In genomic region chr18:49907346-49907929, GRCh38 we compare ENCODE assay signal across 14 cellular contexts.
DNase-seq lines count a peak whose midpoint lies in the region; ATAC-seq and TF ChIP-seq lines count a peak whose summit lies in the region.
"Had no signal": no experiment of that assay in that cellular context is flagged by ENCODE, and none has a peak within 500 bp of the region (broad histone marks: within the 10 kb centered on the region; RNA-seq: fewer than 3 reads in every experiment).

No MANE protein-coding gene starts in this region.

- peaks cover 5% of the 10 kb centered on the region for H3K4me1 Mint-ChIP-seq in activated T-cell treated with anti-CD3 and anti-CD28 coated beads, Interleukin-2, amount 50 U/mL, for 72 hours (ENCODE audit: low read depth)
- H3K4me1 Mint-ChIP-seq: T-cell had no signal

- H2AK9ac ChIP-seq in IMR-90 (replicated peaks; ENCODE audit: low read depth, low read length, poor library complexity): no peak overlapping the region

- H4K8ac ChIP-seq in IMR-90 (ENCODE audit: low read depth in 2 of 2, low read length in 2 of 2): no peak overlapping the region

- DNase-seq in IMR-90: no peak
- peak; percentile 11 for DNase-seq in NCI-H2171 (lab: John Stamatoyannopoulos, UW)
- DNase-seq in erythroblast (lab: John Stamatoyannopoulos, UW): peak; percentile 12 to 48
- DNase-seq in renal cortical epithelial cell (ENCODE audit: low read depth): peak; percentile 26
- DNase-seq in activated CD4-positive, CD25-positive, alpha-beta regulatory T cell (lab: John Stamatoyannopoulos, UW): no peak
- no peak for DNase-seq in activated T-cell treated with anti-CD3 and anti-CD28 coated beads, Interleukin-2, amount 50 U/mL, for 72 hours
- DNase-seq: CD4-positive, alpha-beta memory T cell; cortex of kidney; H7; NCI-H226; T-cell had no signal

- 24% methylated on average over 2 of the region's 3 CpGs; no CpG with 5 or more reads in 1 of the 2 experiments for WGBS in IMR-90 (ENCODE audit: extremely low coverage in 2 of 2, insufficient read length in 1 of 2), 2 experiments

- H3K23ac ChIP-seq in IMR-90 (ENCODE audit: low read depth, low read length): no peak overlapping the region

- CTCF ChIA-PET in IMR-90 (lab: Yijun Ruan, JAX): no interaction called here

- POLR2A ChIA-PET in IMR-90 (lab: Charles Lee; ENCODE audit: unreplicated experiment): no interaction called here

- H3K27ac ChIP-seq in IMR-90 (ENCODE audit: insufficient read depth, low read length): no peak overlapping the region
- H3K27ac ChIP-seq: neutrophil had no signal

- dilution Hi-C loops in IMR-90 (cut with HindIII; ENCODE audit: low sequenced_read_pairs, unreplicated experiment): no loop called here

- no peak overlapping the region for H3K14ac ChIP-seq in IMR-90 (replicated peaks; ENCODE audit: low read depth, low read length)

- H2BK20ac ChIP-seq in IMR-90 (ENCODE audit: low read depth, low read length): no peak overlapping the region

- no peak overlapping the region for H3K4me3 ChIP-seq in IMR-90 (ENCODE audit: insufficient read depth, low read depth, low read length)

- no TSS peak for BruUV-seq in IMR-90 (replicated peaks; lab: Mats Ljungman, UMichigan)

- no peaks in the 10 kb centered on the region for H3K36me3 Mint-ChIP-seq in activated T-cell treated with anti-CD3 and anti-CD28 coated beads, Interleukin-2, amount 50 U/mL, for 72 hours (ENCODE audit: insufficient read depth in 2 of 2)
- H3K36me3 Mint-ChIP-seq: CD4-positive, alpha-beta memory T cell; T-cell had no signal

- TF ChIP-seq POLR2A in IMR-90 (IDR thresholded peaks at IDR 0.05; ENCODE audit: low read depth, low read length) (no peak), erythroblast (IDR thresholded peaks at IDR 0.05; ENCODE audit: low read length) (no peak)

- no peak overlapping the region for H3K18ac ChIP-seq in IMR-90 (ENCODE audit: low read depth, low read length)

- H3K56ac ChIP-seq in IMR-90 (ENCODE audit: extremely low read depth, insufficient read depth, low read length): no peak overlapping the region

- intact Hi-C loops in IMR-90 (cut with micrococcal nuclease): no loop called here

- no peak for TF ChIP-seq RAD21 in IMR-90 (IDR thresholded peaks at IDR 0.05; ENCODE audit: low read length)

- H3K79me1 ChIP-seq in IMR-90 (ENCODE audit: low read depth in 1 of 2, low read length in 2 of 2): no peaks in the 10 kb centered on the region

- no peaks in the 10 kb centered on the region for H3K9me3 ChIP-seq in IMR-90 (ENCODE audit: control insufficient read depth, insufficient read depth, low read length)
- H3K9me3 ChIP-seq: neutrophil had no signal

- H3K27me3 Mint-ChIP-seq in activated T-cell treated with anti-CD3 and anti-CD28 coated beads, Interleukin-2, amount 50 U/mL, for 72 hours (ENCODE audit: low read depth): no peaks in the 10 kb centered on the region

- no peak overlapping the region for H2BK5ac ChIP-seq in IMR-90 (ENCODE audit: low read depth, low read length, poor library complexity, severe bottlenecking)

- in situ Hi-C loops in IMR-90 (cut with MboI; ENCODE audit: low sequenced_read_pairs): no loop called here

- TF ChIP-seq CTCF in IMR-90 (conservative IDR thresholded peaks at IDR 0.05; ENCODE audit: low read depth, low read length): no peak

- no peak overlapping the region for H4K91ac ChIP-seq in IMR-90 (ENCODE audit: insufficient read depth, low read depth, low read length)

- H3K4ac ChIP-seq in IMR-90 (ENCODE audit: low read depth, low read length): no peak overlapping the region

- H2AFZ ChIP-seq in IMR-90 (replicated peaks; ENCODE audit: low read length, poor library complexity): no peak overlapping the region

- no peak overlapping the region for H3K9ac ChIP-seq in IMR-90 (ENCODE audit: low read depth, low read length)

- no peak overlapping the region for H2BK120ac ChIP-seq in IMR-90 (ENCODE audit: low read depth, low read length)

- H3K36me3 ChIP-seq in IMR-90 (ENCODE audit: control insufficient read depth, insufficient read depth, low read length): no peaks in the 10 kb centered on the region
- H3K36me3 ChIP-seq: neutrophil had no signal

- no peaks in the 10 kb centered on the region for H4K20me1 ChIP-seq in IMR-90 (ENCODE audit: insufficient read depth, low read length)

- no peaks in the 10 kb centered on the region for H3K4me1 ChIP-seq in IMR-90 (ENCODE audit: control insufficient read depth, insufficient read depth, low read length)

- H3K27ac Mint-ChIP-seq in activated T-cell treated with anti-CD3 and anti-CD28 coated beads, Interleukin-2, amount 50 U/mL, for 72 hours: no peak overlapping the region
- H3K27ac Mint-ChIP-seq: CD4-positive, alpha-beta memory T cell; T-cell had no signal

- ATAC-seq in IMR-90 (ENCODE audit: low read depth): no peak
- no peak for ATAC-seq in activated T-cell treated with anti-CD3 and anti-CD28 coated beads, Interleukin-2, amount 50 U/mL, for 72 hours (replicated peaks in 1 of 2)
- no peak for ATAC-seq in HG02759 (IDR thresholded peaks at IDR 0.05; ENCODE audit: unreplicated experiment)
- ATAC-seq: activated CD4-positive, CD25-positive, alpha-beta regulatory T cell treated with anti-CD3 and anti-CD28 coated beads, Interleukin-2, amount 50 U/mL, for 24 hours; T-cell had no signal

- no peak overlapping the region for H3K4me2 ChIP-seq in IMR-90 (ENCODE audit: low read depth, low read length)

- peaks cover 5% of the 10 kb centered on the region; the same call in 1 of the 2 replicates for H3K27me3 ChIP-seq in IMR-90 (ENCODE audit: control insufficient read depth, insufficient read depth, low read length)
- H3K27me3 ChIP-seq: neutrophil had no signal

- H2AK5ac ChIP-seq in IMR-90 (ENCODE audit: low read depth, low read length): no peak overlapping the region

- H3K9me1 ChIP-seq in IMR-90 (ENCODE audit: insufficient read depth, low read length): no peaks in the 10 kb centered on the region

- no peak overlapping the region for H2BK15ac ChIP-seq in IMR-90 (ENCODE audit: low read depth, low read length)

- no peak overlapping the region for H4K5ac ChIP-seq in IMR-90 (ENCODE audit: low read depth, low read length)

- no peaks in the 10 kb centered on the region for H3K9me3 Mint-ChIP-seq in activated T-cell treated with anti-CD3 and anti-CD28 coated beads, Interleukin-2, amount 50 U/mL, for 72 hours
- H3K9me3 Mint-ChIP-seq: T-cell had no signal

- no peak overlapping the region for H3K4me3 Mint-ChIP-seq in activated T-cell treated with anti-CD3 and anti-CD28 coated beads, Interleukin-2, amount 50 U/mL, for 72 hours
- H3K4me3 Mint-ChIP-seq: CD4-positive, alpha-beta memory T cell; T-cell had no signal

TF ChIP-seq in IMR-90, 13 proteins besides CTCF, POLR2A, EP300 and RAD21:
- TF ChIP-seq RCOR1 (IDR thresholded peaks at IDR 0.05; ENCODE audit: insufficient replicate concordance, low read length): no peak
- TF ChIP-seq CEBPB (IDR thresholded peaks at IDR 0.05; ENCODE audit: low read depth, low read length): no peak
- peak; percentile 99 for TF ChIP-seq MAFK (IDR thresholded peaks at IDR 0.05; ENCODE audit: low read depth, low read length)

Comparison
In these comparisons a context has a peak if more than half of its experiments do, and no peak if none do; other contexts are left out.
1. DNase-seq: peak in NCI-H2171 (single experiment), erythroblast (2 of 2) and renal cortical epithelial cell (single experiment); none in IMR-90 (single experiment), activated CD4-positive, CD25-positive, alpha-beta regulatory T cell (0 of 4) and activated T-cell treated with anti-CD3 and anti-CD28 coated beads, Interleukin-2, amount 50 U/mL, for 72 hours (0 of 2).